Comparison of ENCODE assay signal across 8 cellular contexts in genomic region chr1:11979818-11980675, GRCh38. TPM values are rescaled to one million over a fixed set of nuclear protein-coding genes. Genes with fewer than 3 reads are reported as not detected.
A peak's percentile ranks its signal among the peaks of the same experiment; 100 is the strongest.
DNase-seq lines count a peak whose midpoint lies in the region; ATAC-seq and TF ChIP-seq lines count a peak whose summit lies in the region.

MFN2 (plus strand) TSS chr1:11980444; CDS start chr1:11989169, 8,725 bp downstream.

- no peaks in the 10 kb centered on the region for H3K9me3 ChIP-seq in CD8-positive, alpha-beta T cell (ENCODE audit: low read length)
- H3K9me3 ChIP-seq in lung (ENCODE audit: control insufficient read depth in 2 of 2, insufficient read depth in 1 of 2, low read length in 1 of 2): no peaks in the 10 kb centered on the region

- H3K4me3 ChIP-seq in CD8-positive, alpha-beta T cell (ENCODE audit: low read depth, low read length): peak within 1 kb of the TSS; percentile 94
- H3K4me3 ChIP-seq in lung: peak within 1 kb of the TSS; percentile 88

- H3K4me1 ChIP-seq in CD8-positive, alpha-beta T cell (ENCODE audit: insufficient read depth, low read length): peaks cover 23% of the 10 kb centered on the region
- peaks cover 5 to 8% of the 10 kb centered on the region in 2 donors for H3K4me1 ChIP-seq in lung (ENCODE audit: control insufficient read depth in 2 of 2, insufficient read depth in 2 of 2, low read length in 2 of 2)

- peak within 1 kb of the TSS; percentile 89 for H3K4me3 Mint-ChIP-seq in CD8-positive, alpha-beta T cell

- H3K36me3 Mint-ChIP-seq in CD8-positive, alpha-beta T cell: peaks cover 42% of the 10 kb centered on the region

- no peaks in the 10 kb centered on the region for H3K27me3 ChIP-seq in CD8-positive, alpha-beta T cell (ENCODE audit: insufficient read depth, low read length)
- no peaks in the 10 kb centered on the region for H3K27me3 ChIP-seq in lung (ENCODE audit: control insufficient read depth, insufficient read depth)

- peak; percentile 87 to 94 (median 89) for DNase-seq in CD8-positive, alpha-beta T cell
- DNase-seq in HS-27A (ENCODE audit: low read depth) (peak; percentile 91), NK-92 (lab: John Stamatoyannopoulos, UW; ENCODE audit: unreplicated experiment) (peak; percentile 61), lung (ENCODE audit: low spot score) (peak; percentile 96)
- peak; percentile 70 to 89 for DNase-seq in activated CD8-positive, alpha-beta memory T cell treated with anti-CD3 and anti-CD28 coated beads for 1 hour (ENCODE audit: extremely low read depth in 1 of 2, low read depth in 1 of 2)
- DNase-seq in effector CD4-positive, alpha-beta T cell: peak; percentile 89
- peak; percentile 82 to 84 (median 84) for DNase-seq in stimulated activated CD4-positive, alpha-beta T cell treated with anti-CD3 and anti-CD28 coated beads, TNF-alpha, amount 100 ng/mL, for 4 hours (ENCODE audit: low read depth in 3 of 3)

- peak within 1 kb of the TSS; percentile 95 for H3K27ac ChIP-seq in CD8-positive, alpha-beta T cell (ENCODE audit: low read depth, low read length)
- peak within 1 kb of the TSS; percentile 95 to 99 for H3K27ac ChIP-seq in lung (ENCODE audit: low read depth in 1 of 2, low read length in 1 of 2)

- peaks cover 43% of the 10 kb centered on the region for H3K4me1 Mint-ChIP-seq in CD8-positive, alpha-beta T cell (ENCODE audit: low read depth)

- TF ChIP-seq CTCF in CD8-positive, alpha-beta T cell (IDR thresholded peaks at IDR 0.05): no peak
- no peak for TF ChIP-seq CTCF in lung (IDR thresholded peaks at IDR 0.05; ENCODE audit: control extremely low read depth, extremely low read depth)

- H3K36me3 ChIP-seq in CD8-positive, alpha-beta T cell (ENCODE audit: insufficient read depth, low read length): peaks cover 7% of the 10 kb centered on the region
- H3K36me3 ChIP-seq in lung (ENCODE audit: control insufficient read depth in 2 of 2, insufficient read depth in 2 of 2, low read length in 2 of 2): peaks cover 2 to 23% of the 10 kb centered on the region in 2 donors

- POLR2A ChIA-PET in CD8-positive, alpha-beta T cell (lab: Charles Lee): interaction anchor here (0.6 to 3.1 kb wide), 4 partner anchors 39 to 171 kb away, joined by 3 to 67 read pairs (median 4); partner anchors contain the start of genes KIAA2013 and MIIP

- no peaks in the 10 kb centered on the region for H3K9me3 Mint-ChIP-seq in CD8-positive, alpha-beta T cell

- peak; percentile 89 for ATAC-seq in CD8-positive, alpha-beta T cell
- ATAC-seq in GM19467 (IDR thresholded peaks at IDR 0.05; ENCODE audit: unreplicated experiment) (peak; percentile 91), lung (ENCODE audit: insufficient read depth, low FRiP score) (peak; percentile 96)

- peak within 1 kb of the TSS; percentile 95 for H3K27ac Mint-ChIP-seq in CD8-positive, alpha-beta T cell

- WGBS in lung, 2 donors: 1% methylated on average over 55 to 76 of the region's 76 CpGs

- intact Hi-C loops in CD8-positive, alpha-beta T cell (cut with DNase I, micrococcal nuclease): loop anchor here (1.0 to 5.0 kb wide), 8 partner anchors 39 to 1508 kb away; partner anchors contain the start of genes CLCN6 (in 2 of the 2), KIAA2013 (in 2 of the 2), MIIP (in 2 of the 2) and PLOD1 (in 2 of the 2)

- H3K27me3 Mint-ChIP-seq in CD8-positive, alpha-beta T cell (ENCODE audit: low read depth): no peaks in the 10 kb centered on the region

- CTCF ChIA-PET in CD8-positive, alpha-beta T cell (lab: Charles Lee): interaction anchor here (0.7 to 2.6 kb wide), 5 partner anchors 70 to 142 kb away, joined by 3 to 11 read pairs (median 3); no protein-coding TSS in a partner anchor

RNA-seq across cellular contexts. Expression of gene MFN2, which starts in this region (rescaled TPM):
- total RNA-seq in CD8-positive, alpha-beta T cell: 10 to 100 TPM; 41.7 to 46.0 TPM
- total RNA-seq in lung: 10 to 100 TPM; 26.7 to 70.8 TPM
- polyA plus RNA-seq in lung: 10 to 100 TPM; 30.4 to 49.3 TPM

Comparison
In these comparisons a context has a peak if more than half of its experiments do, and no peak if none do; other contexts are left out.
1. Peak in every context shown above with its lines: DNase-seq, ATAC-seq, H3K4me3 ChIP-seq and H3K27ac ChIP-seq.